1 cellular context compared by ENCODE assay signal in genomic region chr3:124032881-124033359, GRCh38.
A peak's percentile ranks its signal among the peaks of the same experiment; 100 is the strongest.
TF ChIP-seq lines count a peak whose summit lies in the region.

No MANE protein-coding gene starts in this region.

TF ChIP-seq in HEK293, 187 proteins besides CTCF, POLR2A, EP300 and RAD21 (continued from another document and continues in another):
- TF ChIP-seq ZNF26 (tag by site-specific recombination; IDR thresholded peaks at IDR 0.05) (no peak), ZNF837 (tag by site-specific recombination; IDR thresholded peaks at IDR 0.05) (no peak), ZNF645 (tag by site-specific recombination; IDR thresholded peaks at IDR 0.05) (no peak), ZNF664 (tag by site-specific recombination; IDR thresholded peaks at IDR 0.05) (no peak), KLF10 (tag by site-specific recombination; IDR thresholded peaks at IDR 0.05) (peak; percentile 31; the same call in 1 of the 2 replicates), ZXDB (tag by site-specific recombination; IDR thresholded peaks at IDR 0.05) (no peak), ZNF121 (tag by site-specific recombination; IDR thresholded peaks at IDR 0.05) (no peak), ZNF175 (tag by site-specific recombination; IDR thresholded peaks at IDR 0.05) (no peak), ZNF792 (tag by site-specific recombination; IDR thresholded peaks at IDR 0.05) (no peak), ZNF658 (tag by site-specific recombination; IDR thresholded peaks at IDR 0.05) (no peak), ZNF639 (tag by site-specific recombination; IDR thresholded peaks at IDR 0.05) (no peak), PATZ1 (tag by site-specific recombination; IDR thresholded peaks at IDR 0.05) (no peak), ZEB2 (tag by site-specific recombination; IDR thresholded peaks at IDR 0.05) (no peak), ZNF324 (tag by site-specific recombination; IDR thresholded peaks at IDR 0.05) (no peak), ZNF548 (tag by site-specific recombination; IDR thresholded peaks at IDR 0.05) (no peak), ZNF223 (tag by site-specific recombination; IDR thresholded peaks at IDR 0.05) (no peak), KLF9 (tag by site-specific recombination; IDR thresholded peaks at IDR 0.05; ENCODE audit: low read depth) (no peak), ZNF2 (tag by site-specific recombination; IDR thresholded peaks at IDR 0.05) (no peak), INSM2 (tag by site-specific recombination; IDR thresholded peaks at IDR 0.05) (no peak), ZSCAN4 (tag by site-specific recombination; IDR thresholded peaks at IDR 0.05) (no peak), GLI2 (tag by site-specific recombination; IDR thresholded peaks at IDR 0.05; ENCODE audit: borderline replicate concordance, low read depth) (no peak), ZNF600 (tag by site-specific recombination; IDR thresholded peaks at IDR 0.05) (no peak), ZNF560 (tag by site-specific recombination; IDR thresholded peaks at IDR 0.05; ENCODE audit: borderline replicate concordance) (no peak), ZNF747 (tag by site-specific recombination; IDR thresholded peaks at IDR 0.05) (no peak), ZNF404 (tag by site-specific recombination; IDR thresholded peaks at IDR 0.05) (no peak), ZNF449 (tag by site-specific recombination; IDR thresholded peaks at IDR 0.05) (no peak; the same call in 1 of the 2 replicates), ZNF112 (tag by site-specific recombination; IDR thresholded peaks at IDR 0.05) (no peak), ZNF16 (tag by site-specific recombination; IDR thresholded peaks at IDR 0.05; ENCODE audit: low read depth) (peak; percentile 56; the same call in 1 of the 2 replicates), ZNF391 (tag by site-specific recombination; IDR thresholded peaks at IDR 0.05; ENCODE audit: borderline replicate concordance, low read depth) (no peak), ZNF585B (tag by site-specific recombination; IDR thresholded peaks at IDR 0.05) (no peak), ZNF37A (tag by site-specific recombination; IDR thresholded peaks at IDR 0.05) (peak; percentile 26; the same call in 1 of the 2 replicates), ZNF555 (tag by site-specific recombination; conservative IDR thresholded peaks at IDR 0.05) (no peak), ZNF426 (tag by site-specific recombination; IDR thresholded peaks at IDR 0.05) (no peak), ZNF211 (tag by site-specific recombination; IDR thresholded peaks at IDR 0.05; ENCODE audit: low read depth) (no peak), ZNF488 (tag by site-specific recombination; IDR thresholded peaks at IDR 0.05) (no peak), ZSCAN5A (tag by site-specific recombination; IDR thresholded peaks at IDR 0.05) (no peak), ZNF140 (tag by site-specific recombination; IDR thresholded peaks at IDR 0.05) (no peak), ZNF624 (tag by site-specific recombination; IDR thresholded peaks at IDR 0.05) (no peak), ZBTB11 (tag by site-specific recombination; conservative IDR thresholded peaks at IDR 0.05; ENCODE audit: low read depth) (no peak), ZNF24 (tag by site-specific recombination; IDR thresholded peaks at IDR 0.05) (no peak), ZNF202 (tag by site-specific recombination; IDR thresholded peaks at IDR 0.05; ENCODE audit: borderline replicate concordance) (no peak), BCL6B (tag by site-specific recombination; IDR thresholded peaks at IDR 0.05) (no peak), ZNF785 (tag by site-specific recombination; IDR thresholded peaks at IDR 0.05) (no peak), ZNF514 (tag by site-specific recombination; IDR thresholded peaks at IDR 0.05) (no peak), ZBTB20 (tag by site-specific recombination; IDR thresholded peaks at IDR 0.05) (no peak), TCF7L2 (IDR thresholded peaks at IDR 0.05; ENCODE audit: borderline replicate concordance, low read depth, low read length) (no peak), ZNF610 (tag by site-specific recombination; IDR thresholded peaks at IDR 0.05; ENCODE audit: borderline replicate concordance) (no peak), RBAK (tag by site-specific recombination; IDR thresholded peaks at IDR 0.05) (no peak), ZNF501 (tag by site-specific recombination; IDR thresholded peaks at IDR 0.05) (no peak), ZNF660 (tag by site-specific recombination; IDR thresholded peaks at IDR 0.05) (0 out of 2 replicates have a peak, but pooled peaks have one; percentile 67), ZNF521 (tag by site-specific recombination; IDR thresholded peaks at IDR 0.05) (no peak), MZF1 (tag by site-specific recombination; IDR thresholded peaks at IDR 0.05; ENCODE audit: borderline replicate concordance) (no peak), ZNF423 (tag by site-specific recombination; IDR thresholded peaks at IDR 0.05) (no peak)
